Comparison of ENCODE assay signal across 11 cellular contexts in genomic region chr12:51245476-51246253, GRCh38. TPM values are rescaled to one million over a fixed set of nuclear protein-coding genes. Genes with fewer than 3 reads are reported as not detected.
DNase-seq lines count a peak whose midpoint lies in the region; TF ChIP-seq lines count a peak whose summit lies in the region.
"Had no signal": no experiment of that assay in that cellular context is flagged by ENCODE, and none has a peak within 500 bp of the region (broad histone marks: within the 10 kb centered on the region; RNA-seq: fewer than 3 reads in every experiment).

No MANE protein-coding gene starts in this region.

- H3K4me3 Mint-ChIP-seq in dendritic cell treated with granulocyte-macrophage colony-stimulating factor and Interleukin-4, amounts not matched to agents 40 ng/mL and 50 ng/mL, for 4 days: peak overlapping the region; percentile 37
- no peak overlapping the region for H3K4me3 Mint-ChIP-seq in chondrocyte (ENCODE audit: unreplicated experiment)

- H3K27me3 ChIP-seq in DOHH2 (ENCODE audit: control insufficient read depth, low read length) (no peaks in the 10 kb centered on the region), OCI-LY3 (ENCODE audit: low read depth, low read length) (no peaks in the 10 kb centered on the region), parathyroid adenoma (ENCODE audit: control insufficient read depth, insufficient read depth, low read length) (no peaks in the 10 kb centered on the region)
- H3K27me3 ChIP-seq: dorsolateral prefrontal cortex, heart left ventricle had no signal

- H3F3A ChIP-seq in DOHH2 (ENCODE audit: control insufficient read depth, insufficient read depth): peaks cover 9% of the 10 kb centered on the region

- H3K27ac Mint-ChIP-seq in dendritic cell treated with granulocyte-macrophage colony-stimulating factor and Interleukin-4, amounts not matched to agents 40 ng/mL and 50 ng/mL, for 4 days: peak overlapping the region; percentile 78
- no peak overlapping the region for H3K27ac Mint-ChIP-seq in chondrocyte (ENCODE audit: unreplicated experiment)

- peaks cover 71% of the 10 kb centered on the region for H3K4me1 Mint-ChIP-seq in dendritic cell treated with granulocyte-macrophage colony-stimulating factor and Interleukin-4, amounts not matched to agents 40 ng/mL and 50 ng/mL, for 4 days (ENCODE audit: low read depth)
- peaks cover 15% of the 10 kb centered on the region for H3K4me1 Mint-ChIP-seq in chondrocyte (ENCODE audit: low read depth)

- H3K4me3 ChIP-seq in DOHH2 (ENCODE audit: low read length) (peak overlapping the region; percentile 61), OCI-LY3 (ENCODE audit: low read length) (no peak overlapping the region), parathyroid adenoma (ENCODE audit: low read depth, low read length) (no peak overlapping the region)
- H3K4me3 ChIP-seq: dorsolateral prefrontal cortex, heart left ventricle had no signal

- peaks cover 21% of the 10 kb centered on the region for H3K4me1 ChIP-seq in DOHH2 (ENCODE audit: control insufficient read depth, low read length)
- peaks cover 25% of the 10 kb centered on the region for H3K4me1 ChIP-seq in OCI-LY3 (ENCODE audit: low read length)
- peaks cover 6% of the 10 kb centered on the region for H3K4me1 ChIP-seq in parathyroid adenoma

- H2AFZ ChIP-seq in OCI-LY3 (ENCODE audit: low read depth, low read length) (no peak overlapping the region), parathyroid adenoma (no peak overlapping the region)

- intact Hi-C loops in dendritic cell treated with granulocyte-macrophage colony-stimulating factor and Interleukin-4, amounts not matched to agents 40 ng/mL and 50 ng/mL, for 4 days (cut with micrococcal nuclease): loop anchor here (10.0 kb wide), 1 partner anchor 161 kb away; the partner anchor contains the start of gene CSRNP2

- H3K36me3 Mint-ChIP-seq in dendritic cell treated with granulocyte-macrophage colony-stimulating factor and Interleukin-4, amounts not matched to agents 40 ng/mL and 50 ng/mL, for 4 days (ENCODE audit: low read depth): peaks cover 59% of the 10 kb centered on the region
- peaks cover 15% of the 10 kb centered on the region for H3K36me3 Mint-ChIP-seq in chondrocyte (ENCODE audit: low read depth)

- H3K79me2 ChIP-seq in DOHH2 (ENCODE audit: control insufficient read depth, low read length) (peaks cover 6% of the 10 kb centered on the region), OCI-LY3 (ENCODE audit: low read length) (no peaks in the 10 kb centered on the region), parathyroid adenoma (no peaks in the 10 kb centered on the region)

- H4K20me1 ChIP-seq in DOHH2 (ENCODE audit: control insufficient read depth, insufficient read depth, low read depth, low read length) (no peaks in the 10 kb centered on the region), OCI-LY3 (ENCODE audit: insufficient read depth, low read length) (no peaks in the 10 kb centered on the region)

- H3K27ac ChIP-seq in DOHH2 (ENCODE audit: low read depth, low read length) (0 out of 2 replicates have a peak overlapping the region, but pooled peaks have one; percentile 16), OCI-LY3 (ENCODE audit: low read length) (no peak overlapping the region), parathyroid adenoma (peak overlapping the region; percentile 56)

- peaks cover 23% of the 10 kb centered on the region for H3K27me3 Mint-ChIP-seq in dendritic cell treated with granulocyte-macrophage colony-stimulating factor and Interleukin-4, amounts not matched to agents 40 ng/mL and 50 ng/mL, for 4 days
- no peaks in the 10 kb centered on the region for H3K27me3 Mint-ChIP-seq in chondrocyte (ENCODE audit: low read depth)

- no peaks in the 10 kb centered on the region for H3K9me3 ChIP-seq in DOHH2 (ENCODE audit: control insufficient read depth, insufficient read depth, low read length)
- no peaks in the 10 kb centered on the region for H3K9me3 ChIP-seq in OCI-LY3 (ENCODE audit: insufficient read depth, low read length)
- H3K9me3 ChIP-seq in parathyroid adenoma (ENCODE audit: control insufficient read depth, low read length): no peaks in the 10 kb centered on the region
- H3K9me3 ChIP-seq: heart left ventricle had no signal

- no peaks in the 10 kb centered on the region for H3K9me3 Mint-ChIP-seq in dendritic cell treated with granulocyte-macrophage colony-stimulating factor and Interleukin-4, amounts not matched to agents 40 ng/mL and 50 ng/mL, for 4 days
- no peaks in the 10 kb centered on the region for H3K9me3 Mint-ChIP-seq in chondrocyte (ENCODE audit: low read depth)

- H3K36me3 ChIP-seq in DOHH2 (ENCODE audit: control insufficient read depth, low read length) (peaks cover 39% of the 10 kb centered on the region), OCI-LY3 (replicated peaks; ENCODE audit: low read depth, low read length) (peaks cover 37% of the 10 kb centered on the region), parathyroid adenoma (ENCODE audit: control insufficient read depth, insufficient read depth, low read length) (no peaks in the 10 kb centered on the region)

- no peak overlapping the region for H3K9ac ChIP-seq in OCI-LY3 (ENCODE audit: low read length)
- no peak overlapping the region for H3K9ac ChIP-seq in parathyroid adenoma

- no peak for TF ChIP-seq CTCF in DOHH2 (IDR thresholded peaks at IDR 0.05; ENCODE audit: low read depth, low read length, poor library complexity, severe bottlenecking)
- no peak for TF ChIP-seq CTCF in OCI-LY3 (IDR thresholded peaks at IDR 0.05; ENCODE audit: low read depth, low read length)
- no peak for TF ChIP-seq CTCF in parathyroid adenoma (IDR thresholded peaks at IDR 0.05)
- TF ChIP-seq CTCF in chondrocyte (IDR thresholded peaks at IDR 0.05): no peak

- H3K4me2 ChIP-seq in DOHH2 (ENCODE audit: low read length): peak overlapping the region; percentile 78
- 0 out of 2 replicates have a peak overlapping the region, but pooled peaks have one; percentile 22 for H3K4me2 ChIP-seq in OCI-LY3 (ENCODE audit: low read length)
- no peak overlapping the region for H3K4me2 ChIP-seq in parathyroid adenoma (ENCODE audit: low read length)

- no peaks in the 10 kb centered on the region for H3K9me2 ChIP-seq in DOHH2 (replicated peaks; ENCODE audit: control insufficient read depth, low read length)

- DNase-seq in chondrocyte (ENCODE audit: low spot score): no peak
- no peak for DNase-seq in HCEC 1CT
- DNase-seq in cerebellum (ENCODE audit: low spot score): no peak
- DNase-seq: dorsolateral prefrontal cortex; NCI-H1092; NK-92 treated with Interleukin-12 subunit alpha and Interleukin-12 subunit beta, amount 100 ng/mL, for 24 hours had no signal

RNA-seq across cellular contexts. Expression of gene DAZAP2, which starts 7.0 kb away (rescaled TPM):
- 76.9 to 95.6 TPM (median 77.9 TPM) in 3 replicates for total RNA-seq in chondrocyte
- total RNA-seq in cerebellum: 50.1 TPM

RNA-seq across cellular contexts. Expression of gene SMAGP, which starts 24.6 kb away (rescaled TPM):
- total RNA-seq in chondrocyte (2.0 to 8.5 TPM (median 8.0 TPM) in 3 replicates), cerebellum (2.1 TPM)

RNA-seq across cellular contexts. Expression of gene POU6F1, which starts 27.8 kb away (rescaled TPM):
- 9.9 to 11.2 TPM (median 10.2 TPM) in 3 replicates for total RNA-seq in chondrocyte
- 12.4 TPM for total RNA-seq in cerebellum
